In genomic region chr3:23264413-23264812, GRCh38 we compare ENCODE assay signal across 18 cellular contexts.
DNase-seq lines count a peak whose midpoint lies in the region; ATAC-seq, FAIRE-seq and TF ChIP-seq lines count a peak whose summit lies in the region.
"Had no signal": no experiment of that assay in that cellular context is flagged by ENCODE, and none has a peak within 500 bp of the region (broad histone marks: within the 10 kb centered on the region; RNA-seq: fewer than 3 reads in every experiment).

No MANE protein-coding gene starts in this region.

- H2AFZ ChIP-seq in ACC112 (ENCODE audit: low read length, unreplicated experiment), result no peak overlapping the region
- H2AFZ ChIP-seq in astrocyte (ENCODE audit: low read depth, low read length), result no peak overlapping the region

- TF ChIP-seq CTCF in HFFc6 (IDR thresholded peaks at IDR 0.05), result no peak
- no peak for TF ChIP-seq CTCF in astrocyte (IDR thresholded peaks at IDR 0.05; ENCODE audit: insufficient read depth, low read depth, low read length)
- no peak for TF ChIP-seq CTCF in Peyer's patch (IDR thresholded peaks at IDR 0.05)

- DNase-seq in HFFc6, result peak; percentile 81
- DNase-seq in astrocyte (ENCODE audit: low read depth), result peak; percentile 85
- peak; percentile 46 for DNase-seq in glomerular visceral epithelial cell (ENCODE audit: extremely low spot score)
- no peak for DNase-seq in Peyer's patch
- no peak for DNase-seq in DMS 273 treated with DMSO at 0.1 percent for 48 hours (lab: John Stamatoyannopoulos, UW)
- no peak for DNase-seq in NCI-H1436 treated with DMSO at 0.1 percent for 48 hours (lab: John Stamatoyannopoulos, UW)
- DNase-seq: activated naive CD8-positive, alpha-beta T cell treated with anti-CD3 and anti-CD28 coated beads, Interleukin-2, amount 10 ng/mL, durations not matched to agents 7 days and 5 days; Calu3; cortex of kidney; H7; NCI-H1694 treated with DMSO at 0.1 percent for 48 hours; NCI-H69; stimulated activated CD4-positive, alpha-beta T cell treated with anti-CD3 and anti-CD28 coated beads, Interleukin-4, amount 100 ng/mL, for 4 hours had no signal

- no peak for TF ChIP-seq POLR2A in Peyer's patch (IDR thresholded peaks at IDR 0.05)

- H3K4me1 ChIP-seq in ACC112 (ENCODE audit: control insufficient read depth, insufficient read depth, low read length, unreplicated experiment), result peaks cover 30% of the 10 kb centered on the region
- H3K4me1 ChIP-seq in astrocyte (ENCODE audit: insufficient read depth, low read length), result peaks cover 21% of the 10 kb centered on the region
- no peaks in the 10 kb centered on the region for H3K4me1 ChIP-seq in Peyer's patch

- H3K36me3 ChIP-seq in ACC112 (ENCODE audit: insufficient read depth, low read length) (no peaks in the 10 kb centered on the region), astrocyte (ENCODE audit: insufficient read depth, low read length) (no peaks in the 10 kb centered on the region), Peyer's patch (no peaks in the 10 kb centered on the region)
- H3K36me3 ChIP-seq: right atrium auricular region had no signal

- H3K27ac ChIP-seq in ACC112 (ENCODE audit: low read depth, low read length) (peak overlapping the region; percentile 97), astrocyte (ENCODE audit: low read depth, low read length) (peak overlapping the region; percentile 86), Peyer's patch (no peak overlapping the region)
- H3K27ac ChIP-seq: HL-60, right atrium auricular region had no signal

- no peaks in the 10 kb centered on the region for H4K20me1 ChIP-seq in astrocyte (ENCODE audit: insufficient read depth, low read length)

- peak; percentile 71 for FAIRE-seq in astrocyte (lab: Jason Lieb, UNC)

- H3K4me1 Mint-ChIP-seq in HFFc6 (ENCODE audit: low read depth) (peaks cover 46% of the 10 kb centered on the region), astrocyte (ENCODE audit: low read depth, unreplicated experiment) (peaks cover 9% of the 10 kb centered on the region)
- H3K4me1 Mint-ChIP-seq: activated naive CD8-positive, alpha-beta T cell treated with anti-CD3 and anti-CD28 coated beads, Interleukin-2, amount 10 ng/mL, durations not matched to agents 7 days and 5 days; stimulated activated effector memory CD8-positive, alpha-beta T cell treated with anti-CD3 and anti-CD28 coated beads, Interleukin-12 subunit alpha, Interleukin-12 subunit beta, amount 100 ng/mL, for 72 hours had no signal

- ATAC-seq in GM19395 (IDR thresholded peaks at IDR 0.05; ENCODE audit: unreplicated experiment), result no peak
- ATAC-seq: stimulated activated effector memory CD8-positive, alpha-beta T cell treated with anti-CD3 and anti-CD28 coated beads, Interleukin-12 subunit alpha, Interleukin-12 subunit beta, amount 100 ng/mL, for 72 hours had no signal

- H3K9me3 Mint-ChIP-seq in HFFc6, result no peaks in the 10 kb centered on the region
- H3K9me3 Mint-ChIP-seq in astrocyte (ENCODE audit: unreplicated experiment), result no peaks in the 10 kb centered on the region

- H3K36me3 Mint-ChIP-seq in HFFc6 (ENCODE audit: low read depth) (peaks cover 12% of the 10 kb centered on the region; the same call in 1 of the 2 replicates), astrocyte (ENCODE audit: low read depth, unreplicated experiment) (peaks cover 2% of the 10 kb centered on the region)
- H3K36me3 Mint-ChIP-seq: stimulated activated effector memory CD8-positive, alpha-beta T cell treated with anti-CD3 and anti-CD28 coated beads, Interleukin-12 subunit alpha, Interleukin-12 subunit beta, amount 100 ng/mL, for 72 hours had no signal

- H3K27me3 Mint-ChIP-seq in HFFc6 (ENCODE audit: insufficient read depth) (no peaks in the 10 kb centered on the region), astrocyte (ENCODE audit: low read depth, unreplicated experiment) (no peaks in the 10 kb centered on the region)
- H3K27me3 Mint-ChIP-seq: activated naive CD8-positive, alpha-beta T cell treated with anti-CD3 and anti-CD28 coated beads, Interleukin-2, amount 10 ng/mL, durations not matched to agents 7 days and 5 days had no signal

- H3K27me3 ChIP-seq in ACC112 (ENCODE audit: insufficient read depth, low read length) (no peaks in the 10 kb centered on the region), astrocyte (ENCODE audit: insufficient read depth, low read length) (no peaks in the 10 kb centered on the region), Peyer's patch (no peaks in the 10 kb centered on the region)
- H3K27me3 ChIP-seq: right atrium auricular region had no signal

- H3K27ac Mint-ChIP-seq in HFFc6 (peak overlapping the region; percentile 80), astrocyte (ENCODE audit: unreplicated experiment) (no peak overlapping the region)
- H3K27ac Mint-ChIP-seq: activated naive CD8-positive, alpha-beta T cell treated with anti-CD3 and anti-CD28 coated beads, Interleukin-2, amount 10 ng/mL, durations not matched to agents 7 days and 5 days; stimulated activated effector memory CD8-positive, alpha-beta T cell treated with anti-CD3 and anti-CD28 coated beads, Interleukin-12 subunit alpha, Interleukin-12 subunit beta, amount 100 ng/mL, for 72 hours had no signal

- H3K4me3 ChIP-seq in ACC112 (ENCODE audit: low read depth, low read length) (peak overlapping the region; percentile 50), astrocyte (ENCODE audit: insufficient read depth, low read depth, low read length) (no peak overlapping the region), Peyer's patch (no peak overlapping the region)
- H3K4me3 ChIP-seq: right atrium auricular region had no signal

- H3K79me2 ChIP-seq in ACC112 (ENCODE audit: control insufficient read depth, insufficient read depth, low read length, unreplicated experiment) (peaks cover 41% of the 10 kb centered on the region), astrocyte (ENCODE audit: insufficient read depth, low read length) (peaks cover 21% of the 10 kb centered on the region)

- H3K4me3 Mint-ChIP-seq in HFFc6 (peak overlapping the region; percentile 79), astrocyte (ENCODE audit: unreplicated experiment) (no peak overlapping the region)
- H3K4me3 Mint-ChIP-seq: activated naive CD8-positive, alpha-beta T cell treated with anti-CD3 and anti-CD28 coated beads, Interleukin-2, amount 10 ng/mL, durations not matched to agents 7 days and 5 days; stimulated activated effector memory CD8-positive, alpha-beta T cell treated with anti-CD3 and anti-CD28 coated beads, Interleukin-12 subunit alpha, Interleukin-12 subunit beta, amount 100 ng/mL, for 72 hours had no signal

- H3K4me2 ChIP-seq in astrocyte (ENCODE audit: low read length), result peak overlapping the region; percentile 59

- peak overlapping the region; percentile 54 for H3K9ac ChIP-seq in astrocyte (ENCODE audit: low read length)

- H3K9me3 ChIP-seq in astrocyte (ENCODE audit: insufficient read depth, low read depth, low read length) (no peaks in the 10 kb centered on the region), Peyer's patch (no peaks in the 10 kb centered on the region)
- H3K9me3 ChIP-seq: right atrium auricular region had no signal

Comparison
In these comparisons a context has a peak if more than half of its experiments do, and no peak if none do; other contexts are left out.
1. H3K27ac ChIP-seq: peak in ACC112 (single experiment) and astrocyte (single experiment); none in Peyer's patch (0 of 4).
2. DNase-seq: peak in HFFc6 (single experiment), astrocyte (single experiment) and glomerular visceral epithelial cell (single experiment); none in Peyer's patch (0 of 3), DMS 273 treated with DMSO at 0.1 percent for 48 hours (single experiment) and NCI-H1436 treated with DMSO at 0.1 percent for 48 hours (single experiment).